ENCODE assay signal across 22 cellular contexts in genomic region chr2:79083846-79084376, GRCh38. TPM values are rescaled to one million over a fixed set of nuclear protein-coding genes. Genes with fewer than 3 reads are reported as not detected.
DNase-seq lines count a peak whose midpoint lies in the region; ATAC-seq and TF ChIP-seq lines count a peak whose summit lies in the region.
"Had no signal": no experiment of that assay in that cellular context is flagged by ENCODE, and none has a peak within 500 bp of the region (broad histone marks: within the 10 kb centered on the region; RNA-seq: fewer than 3 reads in every experiment).

No MANE protein-coding gene starts in this region.

- DNase-seq in OCI-M1 (lab: John Stamatoyannopoulos, UW): peak; percentile 80
- DNase-seq in erythroblast (lab: John Stamatoyannopoulos, UW): peak; percentile 1 to 50
- DNase-seq in cerebellum (ENCODE audit: low spot score): no peak
- DNase-seq in mammary epithelial cell: no peak
- no peak for DNase-seq in left lung
- DNase-seq: ACHN, DMS79, MG63, NCI-H1048, NCI-H1436, NCI-H187 treated with DMSO at 0.1 percent for 48 hours, NCI-H2107, NCI-H446 treated with DMSO at 0.1 percent for 48 hours, NCI-H526 treated with DMSO at 0.1 percent for 48 hours, PC-9, RPMI8226, SHP77 had no signal

- no peaks in the 10 kb centered on the region for H4K20me1 ChIP-seq in BLaER1 treated with 17β-estradiol and CSF1 and Interleukin-3, amounts not matched to agents 10 nM and 100 nM
- no peaks in the 10 kb centered on the region for H4K20me1 ChIP-seq in mammary epithelial cell (ENCODE audit: insufficient read depth, low read length)

- no peaks in the 10 kb centered on the region for H3K27me3 ChIP-seq in BLaER1 treated with 17β-estradiol and CSF1 and Interleukin-3, amounts not matched to agents 10 nM and 100 nM
- H3K27me3 ChIP-seq in mammary epithelial cell (ENCODE audit: insufficient read depth, low read length): no peaks in the 10 kb centered on the region
- no peaks in the 10 kb centered on the region for H3K27me3 ChIP-seq in left lung
- H3K27me3 ChIP-seq: MG63 had no signal

- no peak for TF ChIP-seq CTCF in mammary epithelial cell (conservative IDR thresholded peaks at IDR 0.05 in 1 of 2, IDR thresholded peaks at IDR 0.05 in 1 of 2; ENCODE audit: extremely low read depth in 1 of 2, insufficient read depth in 1 of 2, low read depth in 1 of 2, low read length in 2 of 2)
- TF ChIP-seq CTCF in left lung (IDR thresholded peaks at IDR 0.05): no peak

- no peak for TF ChIP-seq POLR2A in erythroblast (IDR thresholded peaks at IDR 0.05; ENCODE audit: low read length)

- H3K4me2 ChIP-seq in BLaER1 treated with 17β-estradiol and CSF1 and Interleukin-3, amounts not matched to agents 10 nM and 100 nM: peak overlapping the region in 8 of 11 experiments; percentile 1 to 32 (median 9); a peak in 8 of 22 replicates
- no peak overlapping the region for H3K4me2 ChIP-seq in mammary epithelial cell (ENCODE audit: insufficient read depth, low read depth, low read length)
- H3K4me2 ChIP-seq: PC-9 had no signal

- H2AFZ ChIP-seq in mammary epithelial cell (ENCODE audit: low read depth, low read length): no peak overlapping the region
- H2AFZ ChIP-seq: PC-9 had no signal

- no peaks in the 10 kb centered on the region for H3K9me3 ChIP-seq in BLaER1 treated with 17β-estradiol and CSF1 and Interleukin-3, amounts not matched to agents 10 nM and 100 nM (replicated peaks in 1 of 11)
- H3K9me3 ChIP-seq in mammary epithelial cell (replicated peaks; ENCODE audit: insufficient read depth, low read length) (peaks cover 24% of the 10 kb centered on the region), left lung (no peaks in the 10 kb centered on the region)
- H3K9me3 ChIP-seq: MG63 had no signal

- in situ Hi-C loops in mammary epithelial cell (cut with MboI; ENCODE audit: low sequenced_read_pairs in 2 of 2): no loop called here

- intact Hi-C loops in mammary epithelial cell (cut with micrococcal nuclease): no loop called here
- intact Hi-C loops in left lung (cut with DNase I): no loop called here

- H3K9ac ChIP-seq in BLaER1 treated with 17β-estradiol and CSF1 and Interleukin-3, amounts not matched to agents 10 nM and 100 nM: no peak overlapping the region
- H3K9ac ChIP-seq in mammary epithelial cell (ENCODE audit: insufficient read depth, low read length): no peak overlapping the region

- H3K4me1 ChIP-seq in BLaER1 treated with 17β-estradiol and CSF1 and Interleukin-3, amounts not matched to agents 10 nM and 100 nM: peaks cover 0 to 15% (median 2%) of the 10 kb centered on the region in 10 experiments; a peak in 6 of 20 replicates
- H3K4me1 ChIP-seq in mammary epithelial cell (ENCODE audit: insufficient read depth, low read length): no peaks in the 10 kb centered on the region
- H3K4me1 ChIP-seq in left lung: no peaks in the 10 kb centered on the region

- BruUV-seq in mammary epithelial cell (replicated peaks; lab: Mats Ljungman, UMichigan): no TSS peak

- dilution Hi-C loops in mammary epithelial cell (cut with HindIII; ENCODE audit: low sequenced_read_pairs): no loop called here

- H3K4me3 ChIP-seq in BLaER1 treated with 17β-estradiol and CSF1 and Interleukin-3, amounts not matched to agents 10 nM and 100 nM: no peak overlapping the region
- no peak overlapping the region for H3K4me3 ChIP-seq in mammary epithelial cell (replicated peaks in 1 of 3; ENCODE audit: insufficient read depth in 1 of 3, low read depth in 2 of 3, low read length in 3 of 3)
- no peak overlapping the region for H3K4me3 ChIP-seq in left lung
- H3K4me3 ChIP-seq: MG63, PC-9, SK-N-MC had no signal

- ATAC-seq in left lung (no peak), GM21381 (IDR thresholded peaks at IDR 0.05; ENCODE audit: unreplicated experiment) (no peak)

- no peaks in the 10 kb centered on the region for H3K36me3 ChIP-seq in BLaER1 treated with 17β-estradiol and CSF1 and Interleukin-3, amounts not matched to agents 10 nM and 100 nM
- H3K36me3 ChIP-seq in mammary epithelial cell (ENCODE audit: insufficient read depth, low read length) (no peaks in the 10 kb centered on the region), left lung (no peaks in the 10 kb centered on the region)
- H3K36me3 ChIP-seq: MG63 had no signal

- no peaks in the 10 kb centered on the region for H3K79me2 ChIP-seq in mammary epithelial cell (ENCODE audit: insufficient read depth, low read length)

- no peak overlapping the region for H3K27ac ChIP-seq in BLaER1 treated with 17β-estradiol and CSF1 and Interleukin-3, amounts not matched to agents 10 nM and 100 nM
- no peak overlapping the region for H3K27ac ChIP-seq in mammary epithelial cell (ENCODE audit: insufficient read depth, low read depth, low read length)
- no peak overlapping the region for H3K27ac ChIP-seq in left lung
- H3K27ac ChIP-seq: PC-9, SK-N-MC had no signal

- CTCF ChIA-PET in mammary epithelial cell (lab: Charles Lee; ENCODE audit: low non-redundant PET): no interaction called here

RNA-seq across cellular contexts. Expression of gene REG1B, which starts 3.9 kb away (rescaled TPM):
- total RNA-seq in cerebellum: not detected
- total RNA-seq in mammary epithelial cell: not detected
- not detected for polyA plus RNA-seq in mammary epithelial cell
- not detected for polyA minus RNA-seq in mammary epithelial cell
- total RNA-seq in left lung: not detected
- total RNA-seq: LHCN-M2, PC-9 had no signal
- polyA plus RNA-seq: CD14-positive monocyte had no signal

RNA-seq across cellular contexts. Expression of gene REG1A, which starts 36.4 kb away (rescaled TPM):
- total RNA-seq in cerebellum (0.54 TPM), mammary epithelial cell (not detected), left lung (not detected)
- not detected for polyA plus RNA-seq in mammary epithelial cell
- not detected for polyA minus RNA-seq in mammary epithelial cell
- total RNA-seq: LHCN-M2, PC-9 had no signal
- polyA plus RNA-seq: CD14-positive monocyte had no signal

RNA-seq across cellular contexts. Expression of gene REG3G, which starts 58.4 kb away (rescaled TPM):
- total RNA-seq in cerebellum: not detected
- not detected for total RNA-seq in mammary epithelial cell
- not detected for polyA plus RNA-seq in mammary epithelial cell
- polyA minus RNA-seq in mammary epithelial cell: not detected
- total RNA-seq in left lung: not detected
- total RNA-seq: LHCN-M2, PC-9 had no signal
- polyA plus RNA-seq: CD14-positive monocyte had no signal

Comparison
In these comparisons a context has a peak if more than half of its experiments do, and no peak if none do; other contexts are left out.
1. DNase-seq: peak in OCI-M1 (single experiment) and erythroblast (2 of 2); none in cerebellum (single experiment), mammary epithelial cell (single experiment) and left lung (0 of 2).